Comparison of ENCODE assay signal across 18 cellular contexts in the genomic region with DNA sequence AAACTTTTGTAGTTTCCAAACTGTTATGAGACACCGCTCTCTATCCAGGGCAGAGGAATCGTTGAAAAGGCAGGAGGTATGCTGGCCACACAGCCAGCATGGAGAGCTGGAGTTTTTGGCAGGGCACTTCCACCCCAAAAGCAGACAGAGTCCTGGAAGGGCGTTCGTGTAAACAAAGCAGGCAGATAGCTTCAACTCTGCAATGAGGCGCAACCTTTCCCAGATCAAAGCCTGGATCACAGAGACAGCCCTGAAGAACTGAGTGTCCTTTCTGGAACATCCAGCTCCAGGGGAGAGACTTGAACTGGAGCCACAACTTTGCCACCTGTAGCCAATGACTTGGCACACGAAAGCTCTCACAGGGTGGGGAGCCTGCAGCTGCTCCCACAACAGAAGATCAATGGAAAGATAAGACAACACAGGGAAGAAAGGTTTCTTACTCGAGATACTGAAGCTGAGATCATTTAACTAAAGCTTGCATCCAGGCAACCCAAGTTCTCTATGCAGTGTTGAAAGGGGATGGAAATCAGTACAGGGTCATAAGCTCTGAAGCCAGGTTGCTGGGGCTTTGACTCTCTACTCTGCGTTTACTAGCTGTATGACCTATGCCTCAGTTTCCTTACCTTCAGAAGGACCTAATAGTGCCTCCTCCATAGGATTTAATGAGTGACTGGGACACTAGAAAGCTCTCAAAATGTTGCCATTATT.
DNase-seq lines count a peak whose midpoint lies in the region; TF ChIP-seq lines count a peak whose summit lies in the region.
"Had no signal": no experiment of that assay in that cellular context is flagged by ENCODE, and none has a peak within 500 bp of the region (broad histone marks: within the 10 kb centered on the region; RNA-seq: fewer than 3 reads in every experiment).

No MANE protein-coding gene starts in this region.

- TF ChIP-seq POLR2A in prostate gland (IDR thresholded peaks at IDR 0.05) (no peak), uterus (IDR thresholded peaks at IDR 0.05) (no peak)

- no peaks in the 10 kb centered on the region for H3K9me3 Mint-ChIP-seq in type B pancreatic cell
- H3K9me3 Mint-ChIP-seq: activated naive CD8-positive, alpha-beta T cell treated with anti-CD3 and anti-CD28 coated beads for 36 hours; activated T-helper 1 cell treated with anti-CD3 and anti-CD28 coated beads, Interleukin-12 subunit alpha, Interleukin-12 subunit beta, Interleukin-2, Interleukin-4 antibody, amounts not matched to agents 30 ng/mL and 10 ng/mL and 1 ng/mL, durations not matched to agents 14 hours and 24 hours and 36 hours; memory B cell; T-helper 2 cell treated with Interferon-gamma antibody and Interleukin-4, amounts not matched to agents 5 μg/mL and 100 μg/mL, for 36 hours had no signal

- H3K27ac ChIP-seq in right atrium auricular region (peak overlapping the region; percentile 50 to 78), prostate gland (peak overlapping the region; percentile 54 to 57), uterus (peak overlapping the region; percentile 82), osteoblast (ENCODE audit: low read depth, low read length) (no peak overlapping the region)
- H3K27ac ChIP-seq: right lobe of liver had no signal

- H3K4me3 ChIP-seq in right atrium auricular region (no peak overlapping the region), prostate gland (no peak overlapping the region), uterus (no peak overlapping the region), osteoblast (ENCODE audit: insufficient read depth, low read length) (no peak overlapping the region)
- H3K4me3 ChIP-seq: right lobe of liver had no signal

- H3K79me2 ChIP-seq in osteoblast (ENCODE audit: insufficient read depth, low read length) = no peaks in the 10 kb centered on the region

- H3K27me3 ChIP-seq in right atrium auricular region = no peaks in the 10 kb centered on the region
- H3K27me3 ChIP-seq in prostate gland (replicated peaks; ENCODE audit: insufficient read depth) = no peaks in the 10 kb centered on the region
- no peaks in the 10 kb centered on the region for H3K27me3 ChIP-seq in uterus
- H3K27me3 ChIP-seq in osteoblast (ENCODE audit: insufficient read depth, low read length) = no peaks in the 10 kb centered on the region
- H3K27me3 ChIP-seq: right lobe of liver had no signal

- H2AFZ ChIP-seq in osteoblast (ENCODE audit: low read length) = no peak overlapping the region

- no peak overlapping the region for H3K4me3 Mint-ChIP-seq in type B pancreatic cell
- H3K4me3 Mint-ChIP-seq: activated naive CD8-positive, alpha-beta T cell treated with anti-CD3 and anti-CD28 coated beads for 36 hours; activated T-helper 1 cell treated with anti-CD3 and anti-CD28 coated beads, Interleukin-12 subunit alpha, Interleukin-12 subunit beta, Interleukin-2, Interleukin-4 antibody, amounts not matched to agents 30 ng/mL and 10 ng/mL and 1 ng/mL, durations not matched to agents 14 hours and 24 hours and 36 hours; memory B cell; T-helper 2 cell treated with Interferon-gamma antibody and Interleukin-4, amounts not matched to agents 5 μg/mL and 100 μg/mL, for 36 hours had no signal

- H3K27me3 Mint-ChIP-seq in type B pancreatic cell = peaks cover 30% of the 10 kb centered on the region

- H3K4me1 ChIP-seq in right atrium auricular region (peaks cover 0 to 33% of the 10 kb centered on the region in 2 donors), prostate gland (replicated peaks) (no peaks in the 10 kb centered on the region), uterus (peaks cover 0 to 4% of the 10 kb centered on the region in 2 donors), osteoblast (ENCODE audit: insufficient read depth, low read length) (no peaks in the 10 kb centered on the region)
- H3K4me1 ChIP-seq: right lobe of liver had no signal

- peak; percentile 4 for DNase-seq in NCI-H2171 treated with DMSO at 0.1 percent for 48 hours (lab: John Stamatoyannopoulos, UW)
- DNase-seq in NCI-H2171 (lab: John Stamatoyannopoulos, UW) = no peak
- DNase-seq in right atrium auricular region (ENCODE audit: low spot score) = no peak
- DNase-seq in prostate gland (ENCODE audit: low spot score) = peak; percentile 51
- DNase-seq in uterus = peak; percentile 75 to 81
- DNase-seq in osteoblast (ENCODE audit: insufficient read length, low spot score, missing footprints) = no peak
- DNase-seq in type B pancreatic cell (ENCODE audit: extremely low spot score, unreplicated experiment) = no peak
- DNase-seq in HCEC 1CT = no peak
- DNase-seq: activated CD8-positive, alpha-beta memory T cell treated with anti-CD3 and anti-CD28 coated beads for 24 hours; activated naive CD8-positive, alpha-beta T cell treated with anti-CD3 and anti-CD28 coated beads for 36 hours; NCI-H2029; NCI-H510A; SIG-M5; stimulated activated CD4-positive, alpha-beta T cell treated with anti-CD3 and anti-CD28 coated beads, Interleukin-1b, Interleukin-23, amount 100 ng/mL, for 48 hours had no signal

- H3K36me3 ChIP-seq in right atrium auricular region (no peaks in the 10 kb centered on the region), prostate gland (no peaks in the 10 kb centered on the region), uterus (no peaks in the 10 kb centered on the region), osteoblast (ENCODE audit: insufficient read depth, low read length) (no peaks in the 10 kb centered on the region)
- H3K36me3 ChIP-seq: right lobe of liver had no signal

- WGBS in prostate gland = 25% methylated on average over 8 of the region's 8 CpGs

- TF ChIP-seq CTCF in right atrium auricular region (IDR thresholded peaks at IDR 0.05) = no peak
- TF ChIP-seq CTCF in prostate gland (IDR thresholded peaks at IDR 0.05) = no peak
- TF ChIP-seq CTCF in uterus (IDR thresholded peaks at IDR 0.05) = no peak
- no peak for TF ChIP-seq CTCF in osteoblast (IDR thresholded peaks at IDR 0.05; ENCODE audit: extremely low read depth, low read depth, low read length)
- no peak for TF ChIP-seq CTCF in type B pancreatic cell (conservative IDR thresholded peaks at IDR 0.05)

- H3K36me3 Mint-ChIP-seq in type B pancreatic cell = no peaks in the 10 kb centered on the region
- H3K36me3 Mint-ChIP-seq: activated naive CD8-positive, alpha-beta T cell treated with anti-CD3 and anti-CD28 coated beads for 36 hours; memory B cell had no signal

- H3K9me3 ChIP-seq in right atrium auricular region (no peaks in the 10 kb centered on the region), prostate gland (no peaks in the 10 kb centered on the region), uterus (no peaks in the 10 kb centered on the region), osteoblast (ENCODE audit: low read depth, low read length) (no peaks in the 10 kb centered on the region)
- H3K9me3 ChIP-seq: right lobe of liver had no signal

- intact Hi-C loops in prostate gland (cut with DNase I) (no loop called here), uterus (cut with DNase I; ENCODE audit: low total_unique reads) (no loop called here)

- H3K4me1 Mint-ChIP-seq in type B pancreatic cell (ENCODE audit: unreplicated experiment) = peaks cover 41% of the 10 kb centered on the region

- H3K4me2 ChIP-seq in osteoblast (ENCODE audit: insufficient read depth, low read length) = no peak overlapping the region

- no peak overlapping the region for H3K27ac Mint-ChIP-seq in type B pancreatic cell
- H3K27ac Mint-ChIP-seq: activated naive CD8-positive, alpha-beta T cell treated with anti-CD3 and anti-CD28 coated beads for 36 hours; activated T-helper 1 cell treated with anti-CD3 and anti-CD28 coated beads, Interleukin-12 subunit alpha, Interleukin-12 subunit beta, Interleukin-2, Interleukin-4 antibody, amounts not matched to agents 30 ng/mL and 10 ng/mL and 1 ng/mL, durations not matched to agents 14 hours and 24 hours and 36 hours; memory B cell; T-helper 2 cell treated with Interferon-gamma antibody and Interleukin-4, amounts not matched to agents 5 μg/mL and 100 μg/mL, for 36 hours had no signal

- no peaks in the 10 kb centered on the region for H4K20me1 ChIP-seq in osteoblast (ENCODE audit: insufficient read depth, low read length)

Comparison
In these comparisons a context has a peak if more than half of its experiments do, and no peak if none do; other contexts are left out.
1. DNase-seq: peak in NCI-H2171 treated with DMSO at 0.1 percent for 48 hours (single experiment), prostate gland (single experiment) and uterus (2 of 2); none in NCI-H2171 (single experiment), right atrium auricular region (single experiment), osteoblast (single experiment), type B pancreatic cell (single experiment) and HCEC 1CT (single experiment).